ENCODE assay signal across 8 cellular contexts in genomic region chr9:92669890-92670708, GRCh38. TPM values are rescaled to one million over a fixed set of nuclear protein-coding genes. Genes with fewer than 3 reads are reported as not detected.
DNase-seq lines count a peak whose midpoint lies in the region; ATAC-seq and TF ChIP-seq lines count a peak whose summit lies in the region.

TSS of gene IPPK (minus strand) at chr9:92670131. CDS start at chr9:92669988, 143 bp downstream.

- peak within 1 kb of the TSS; percentile 71 to 84 for H3K4me3 Mint-ChIP-seq in activated T-cell treated with anti-CD3 and anti-CD28 coated beads, Interleukin-2, amount 50 U/mL, for 72 hours

- H3K36me3 ChIP-seq in DND-41 (ENCODE audit: insufficient read depth, low read length) (peaks cover 14% of the 10 kb centered on the region), KOPT-K1 (ENCODE audit: insufficient read depth, low read length) (peaks cover 13% of the 10 kb centered on the region; the same call in 1 of the 2 replicates), Peyer's patch (peaks cover 0 to 4% (median 0%) of the 10 kb centered on the region in 3 donors), muscle layer of colon (ENCODE audit: insufficient read depth, low read length) (no peaks in the 10 kb centered on the region)

- H4K20me1 ChIP-seq in DND-41 (ENCODE audit: insufficient read depth, low read length): peaks cover 9% of the 10 kb centered on the region; the same call in 1 of the 2 replicates

- H2AFZ ChIP-seq in DND-41 (ENCODE audit: low read depth, low read length): peak within 1 kb of the TSS; percentile 98

- no peak for TF ChIP-seq CTCF in DND-41 (IDR thresholded peaks at IDR 0.05; ENCODE audit: borderline replicate concordance, extremely low read depth, low read length, poor library complexity, severe bottlenecking)
- TF ChIP-seq CTCF in Peyer's patch (IDR thresholded peaks at IDR 0.05): peak in 2 of 6 experiments; percentile 3 to 12

- peaks cover 53% of the 10 kb centered on the region for H3K79me2 ChIP-seq in DND-41 (ENCODE audit: insufficient read depth, low read length)

- H3K9me3 ChIP-seq in DND-41 (ENCODE audit: insufficient read depth, low read length, severe bottlenecking): no peaks in the 10 kb centered on the region
- H3K9me3 ChIP-seq in KOPT-K1 (ENCODE audit: insufficient read depth, low read length, poor library complexity, severe bottlenecking): no peaks in the 10 kb centered on the region
- no peaks in the 10 kb centered on the region for H3K9me3 ChIP-seq in Peyer's patch
- no peaks in the 10 kb centered on the region for H3K9me3 ChIP-seq in muscle layer of colon (ENCODE audit: low read length)

- H3K4me3 ChIP-seq in DND-41 (ENCODE audit: low read depth in 1 of 2, low read length in 2 of 2) (peak within 1 kb of the TSS; percentile 93 to 100), Peyer's patch (peak within 1 kb of the TSS; percentile 61 to 97 (median 92)), muscle layer of colon (ENCODE audit: low read depth in 1 of 2, low read length in 2 of 2) (peak within 1 kb of the TSS; percentile 86 to 100)

- TF ChIP-seq POLR2A in Peyer's patch (IDR thresholded peaks at IDR 0.05): peak; percentile 69 to 72

- H3K9ac ChIP-seq in DND-41 (ENCODE audit: low read depth, low read length) (peak within 1 kb of the TSS; percentile 95), muscle layer of colon (ENCODE audit: low read length) (peak within 1 kb of the TSS; percentile 86)

- ATAC-seq in DND-41 (ENCODE audit: insufficient read depth, low read depth) (peak; percentile 94), GM21825 (IDR thresholded peaks at IDR 0.05; ENCODE audit: unreplicated experiment) (peak; percentile 91), esophagus mucosa (peak; percentile 86)
- peak; percentile 93 to 96 for ATAC-seq in activated T-cell treated with anti-CD3 and anti-CD28 coated beads, Interleukin-2, amount 50 U/mL, for 72 hours (replicated peaks in 1 of 2)

- peaks cover 43% of the 10 kb centered on the region for H3K4me1 Mint-ChIP-seq in activated T-cell treated with anti-CD3 and anti-CD28 coated beads, Interleukin-2, amount 50 U/mL, for 72 hours (ENCODE audit: low read depth)

- no peaks in the 10 kb centered on the region for H3K9me3 Mint-ChIP-seq in activated T-cell treated with anti-CD3 and anti-CD28 coated beads, Interleukin-2, amount 50 U/mL, for 72 hours

- H3K27me3 Mint-ChIP-seq in activated T-cell treated with anti-CD3 and anti-CD28 coated beads, Interleukin-2, amount 50 U/mL, for 72 hours (ENCODE audit: low read depth): no peaks in the 10 kb centered on the region

- H3K27ac ChIP-seq in DND-41 (ENCODE audit: low read length) (peak within 1 kb of the TSS; percentile 98), KOPT-K1 (ENCODE audit: low read depth, low read length, poor library complexity, severe bottlenecking) (peak within 1 kb of the TSS; percentile 95), Peyer's patch (peak within 1 kb of the TSS; percentile 80 to 87 (median 83)), muscle layer of colon (ENCODE audit: low read depth, low read length) (peak within 1 kb of the TSS; percentile 93)

- peak within 1 kb of the TSS; percentile 76 for H3K4me2 ChIP-seq in DND-41 (ENCODE audit: insufficient read depth, low read length)

- DNase-seq in DND-41 (peak; percentile 98), Peyer's patch (peak; percentile 97 to 99 (median 98))
- peak; percentile 99 for DNase-seq in activated T-cell treated with anti-CD3 and anti-CD28 coated beads, Interleukin-2, amount 50 U/mL, for 72 hours
- DNase-seq in stimulated activated CD8-positive, alpha-beta memory T cell treated with anti-CD3 and anti-CD28 coated beads, Interleukin-7, amount 100 ng/mL, for 1 hour (ENCODE audit: low read depth in 2 of 2): peak; percentile 92 to 93

- peaks cover 35% of the 10 kb centered on the region for H3K4me1 ChIP-seq in DND-41 (ENCODE audit: insufficient read depth, low read length)
- peaks cover 0 to 25% (median 3%) of the 10 kb centered on the region in 4 donors for H3K4me1 ChIP-seq in Peyer's patch
- H3K4me1 ChIP-seq in muscle layer of colon (ENCODE audit: insufficient read depth, low read length): peaks cover 18% of the 10 kb centered on the region

- H3K27me3 ChIP-seq in DND-41 (ENCODE audit: insufficient read depth, low read length, poor library complexity) (no peaks in the 10 kb centered on the region), Peyer's patch (no peaks in the 10 kb centered on the region), muscle layer of colon (ENCODE audit: control insufficient read depth in 1 of 2, insufficient read depth in 2 of 2, low read length in 2 of 2) (no peaks in the 10 kb centered on the region)

- H3K27ac Mint-ChIP-seq in activated T-cell treated with anti-CD3 and anti-CD28 coated beads, Interleukin-2, amount 50 U/mL, for 72 hours: peak within 1 kb of the TSS; percentile 85

- peaks cover 0 to 5% of the 10 kb centered on the region in 2 donors for H3K36me3 Mint-ChIP-seq in activated T-cell treated with anti-CD3 and anti-CD28 coated beads, Interleukin-2, amount 50 U/mL, for 72 hours (ENCODE audit: insufficient read depth in 2 of 2)

RNA-seq across cellular contexts. Expression of gene IPPK, which starts in this region (rescaled TPM):
- total RNA-seq in Peyer's patch (10 to 100 TPM in 2 of 4 donors, 1 to 10 TPM in 2; 6.3 to 15.7 (median 10.1) TPM), esophagus mucosa (37.6 TPM)
- 10 to 100 TPM; 12.2 to 14.9 TPM for total RNA-seq in activated T-cell treated with anti-CD3 and anti-CD28 coated beads, Interleukin-2, amount 50 U/mL, for 72 hours

Comparison
In these comparisons a context has a peak if more than half of its experiments do, and no peak if none do; other contexts are left out.
1. Peak in every context shown above with its lines: DNase-seq, ATAC-seq, H3K4me3 ChIP-seq and H3K27ac ChIP-seq.